Comparison of ENCODE assay signal across 8 cellular contexts in genomic region chr6:118800394-118801071, GRCh38.
DNase-seq lines count a peak whose midpoint lies in the region; ATAC-seq and TF ChIP-seq lines count a peak whose summit lies in the region.

No MANE protein-coding gene starts in this region.

- H3K36me3 Mint-ChIP-seq in chondrocyte (ENCODE audit: low read depth) = no peaks in the 10 kb centered on the region

- ATAC-seq in HG03439 (IDR thresholded peaks at IDR 0.05; ENCODE audit: unreplicated experiment) = peak; percentile 94

- H3K4me3 ChIP-seq in BE2C (ENCODE audit: low read depth, low read length) = peak overlapping the region; percentile 30

- no peak overlapping the region for H3K27ac Mint-ChIP-seq in chondrocyte (ENCODE audit: unreplicated experiment)

- H3K27me3 ChIP-seq in BE2C = no peaks in the 10 kb centered on the region

- no peaks in the 10 kb centered on the region for H3K36me3 ChIP-seq in BE2C

- H3K9me3 ChIP-seq in BE2C = no peaks in the 10 kb centered on the region

- peaks cover 3% of the 10 kb centered on the region for H3K9me3 Mint-ChIP-seq in chondrocyte (ENCODE audit: low read depth)

- peak overlapping the region; percentile 44 for H3K4me3 Mint-ChIP-seq in chondrocyte (ENCODE audit: unreplicated experiment)

- no peaks in the 10 kb centered on the region for H3K27me3 Mint-ChIP-seq in chondrocyte (ENCODE audit: low read depth)

- H3K4me1 ChIP-seq in BE2C = no peaks in the 10 kb centered on the region

- TF ChIP-seq CTCF in BE2C (IDR thresholded peaks at IDR 0.05; ENCODE audit: low read depth, low read length) = peak; percentile 93
- TF ChIP-seq CTCF in chondrocyte (IDR thresholded peaks at IDR 0.05) = peak; percentile 97

- DNase-seq in BE2C (peak; percentile 86), GM19238 (ENCODE audit: insufficient read length, low spot score) (peak; percentile 65), NCI-H460 (ENCODE audit: extremely low read depth, low read depth) (peak; percentile 74), chondrocyte (ENCODE audit: low spot score) (no peak), kidney tubule cell (ENCODE audit: low spot score) (peak; percentile 80)
- DNase-seq in activated CD4-positive, alpha-beta T cell treated with anti-CD3 and anti-CD28 coated beads for 24 hours (ENCODE audit: low read depth in 2 of 2) = peak; percentile 72 to 79
- DNase-seq in stimulated activated CD4-positive, alpha-beta T cell treated with anti-CD3 and anti-CD28 coated beads, Interleukin-2, amount 100 ng/mL, for 4 hours (ENCODE audit: low read depth) = peak; percentile 76

- H3K4me1 Mint-ChIP-seq in chondrocyte (ENCODE audit: low read depth) = peaks cover 8% of the 10 kb centered on the region
